In the genomic region with DNA sequence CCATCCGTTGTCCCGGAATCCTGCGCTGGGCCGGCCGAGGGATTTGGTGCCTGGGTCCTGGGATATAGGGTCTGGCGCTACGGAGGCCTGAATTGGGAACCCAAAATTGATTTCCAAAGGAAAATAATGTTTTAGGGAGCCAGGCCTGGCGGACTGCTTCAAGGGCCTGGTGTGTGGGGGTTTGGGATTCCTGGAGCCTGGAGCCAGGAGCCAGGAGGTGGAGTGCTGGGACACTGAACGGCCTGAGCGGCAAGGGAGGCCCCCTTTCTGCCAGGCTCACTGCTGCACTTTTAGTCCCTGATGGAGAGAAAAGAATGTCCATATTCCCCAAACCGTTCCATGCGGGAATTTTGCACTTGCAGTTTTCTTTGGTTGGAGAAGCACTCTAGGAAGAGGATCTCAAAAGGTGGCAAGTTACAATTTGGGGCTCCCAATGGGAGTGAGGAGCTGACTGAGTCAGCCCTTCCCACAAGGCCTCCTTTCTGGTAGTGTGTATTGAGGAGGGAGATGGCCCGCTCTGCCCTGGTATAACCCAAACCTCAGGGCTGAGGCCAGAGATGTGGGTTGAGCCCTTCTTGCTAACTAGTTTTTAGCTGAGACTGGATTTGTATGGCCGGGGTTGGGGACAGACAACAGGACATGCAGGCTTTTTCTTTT, we compare ENCODE assay signal across 15 cellular contexts. TPM values are rescaled to one million over a fixed set of nuclear protein-coding genes. Genes with fewer than 3 reads are reported as not detected.
A peak's percentile ranks its signal among the peaks of the same experiment; 100 is the strongest.
DNase-seq lines count a peak whose midpoint lies in the region; FAIRE-seq and TF ChIP-seq lines count a peak whose summit lies in the region.
"Had no signal": no experiment of that assay in that cellular context is flagged by ENCODE, and none has a peak within 500 bp of the region (broad histone marks: within the 10 kb centered on the region; RNA-seq: fewer than 3 reads in every experiment).

No MANE protein-coding gene starts in this region.

- DNase-seq in CD8-positive, alpha-beta memory T cell: no peak
- peak; percentile 32 for DNase-seq in GM20000 (ENCODE audit: low spot score)
- DNase-seq in chondrocyte (ENCODE audit: low spot score): peak; percentile 25
- DNase-seq in neural progenitor cell (ENCODE audit: low spot score): peak; percentile 79
- DNase-seq in NCI-H524 (lab: John Stamatoyannopoulos, UW): no peak
- DNase-seq in activated T-cell treated with anti-CD3 and anti-CD28 coated beads for 4 hours: no peak
- DNase-seq in small intestine: no peak
- DNase-seq: activated naive CD8-positive, alpha-beta T cell treated with anti-CD3 and anti-CD28 coated beads, Interleukin-2, amount 50 U/mL, for 24 hours; activated T-cell treated with anti-CD3 and anti-CD28 coated beads, Interleukin-2, amount 50 U/mL, for 1 hour; cerebellar nuclear complex; GF-D8; MG63 had no signal

- peak overlapping the region in 5 of 7 donors; percentile 15 to 48 (median 23) for H3K4me3 Mint-ChIP-seq in CD8-positive, alpha-beta memory T cell
- H3K4me3 Mint-ChIP-seq in chondrocyte (ENCODE audit: unreplicated experiment) (no peak overlapping the region), neural progenitor cell (peak overlapping the region; percentile 81)
- H3K4me3 Mint-ChIP-seq: activated naive CD8-positive, alpha-beta T cell treated with anti-CD3 and anti-CD28 coated beads, Interleukin-2, amount 50 U/mL, for 24 hours had no signal

- H3K9me3 ChIP-seq in CD8-positive, alpha-beta memory T cell (ENCODE audit: low read length): no peaks in the 10 kb centered on the region
- H3K9me3 ChIP-seq in neural progenitor cell (ENCODE audit: low read depth) (no peaks in the 10 kb centered on the region), small intestine (ENCODE audit: control insufficient read depth, low read depth) (no peaks in the 10 kb centered on the region)
- H3K9me3 ChIP-seq: MG63 had no signal

- H3F3A ChIP-seq in neural progenitor cell (ENCODE audit: low read depth): peaks cover 50% of the 10 kb centered on the region

- FAIRE-seq in small intestine (lab: Jason Lieb, UNC): no peak
- FAIRE-seq: keratinocyte had no signal

- H4K20me1 ChIP-seq in neural progenitor cell (ENCODE audit: low read depth): peaks cover 85% of the 10 kb centered on the region

- peak overlapping the region; percentile 71 for H3K4me2 ChIP-seq in neural progenitor cell

- no peaks in the 10 kb centered on the region for H3K36me3 Mint-ChIP-seq in CD8-positive, alpha-beta memory T cell
- peaks cover 2% of the 10 kb centered on the region for H3K36me3 Mint-ChIP-seq in chondrocyte (ENCODE audit: low read depth)
- peaks cover 3% of the 10 kb centered on the region for H3K36me3 Mint-ChIP-seq in neural progenitor cell
- H3K36me3 Mint-ChIP-seq: CD4-positive, CD25-positive, alpha-beta regulatory T cell had no signal

- CTCF ChIA-PET in CD8-positive, alpha-beta memory T cell (lab: Charles Lee): no interaction called here

- TF ChIP-seq CTCF in GM20000 (IDR thresholded peaks at IDR 0.05; ENCODE audit: extremely low read depth, missing control alignments): no peak
- TF ChIP-seq CTCF in chondrocyte (IDR thresholded peaks at IDR 0.05): no peak
- TF ChIP-seq CTCF in neural progenitor cell (IDR thresholded peaks at IDR 0.05): peak; percentile 31

- H3K9ac ChIP-seq in neural progenitor cell: no peak overlapping the region

- H3K27ac ChIP-seq in CD8-positive, alpha-beta memory T cell (ENCODE audit: low read depth, low read length): no peak overlapping the region
- H3K27ac ChIP-seq in neural progenitor cell (no peak overlapping the region), small intestine (ENCODE audit: low read depth in 1 of 2, low read length in 1 of 2) (no peak overlapping the region)

- no peak overlapping the region for H3K27ac Mint-ChIP-seq in CD8-positive, alpha-beta memory T cell
- H3K27ac Mint-ChIP-seq in chondrocyte (ENCODE audit: unreplicated experiment): no peak overlapping the region
- no peak overlapping the region for H3K27ac Mint-ChIP-seq in neural progenitor cell
- H3K27ac Mint-ChIP-seq: activated naive CD8-positive, alpha-beta T cell treated with anti-CD3 and anti-CD28 coated beads, Interleukin-2, amount 50 U/mL, for 24 hours; CD4-positive, CD25-positive, alpha-beta regulatory T cell had no signal

- H3K4me3 ChIP-seq in CD8-positive, alpha-beta memory T cell (ENCODE audit: low read length): no peak overlapping the region
- H3K4me3 ChIP-seq in neural progenitor cell (peak overlapping the region; percentile 35), small intestine (ENCODE audit: low read depth in 1 of 2, low read length in 2 of 2) (no peak overlapping the region)
- H3K4me3 ChIP-seq: MG63 had no signal

- no peaks in the 10 kb centered on the region for H3K36me3 ChIP-seq in CD8-positive, alpha-beta memory T cell (ENCODE audit: insufficient read depth, low read length)
- H3K36me3 ChIP-seq in neural progenitor cell (no peaks in the 10 kb centered on the region), small intestine (ENCODE audit: control insufficient read depth in 2 of 2, insufficient read depth in 2 of 2, low read length in 2 of 2) (no peaks in the 10 kb centered on the region)
- H3K36me3 ChIP-seq: MG63 had no signal

- no peaks in the 10 kb centered on the region for H3K9me3 Mint-ChIP-seq in CD8-positive, alpha-beta memory T cell
- no peaks in the 10 kb centered on the region for H3K9me3 Mint-ChIP-seq in chondrocyte (ENCODE audit: low read depth)
- H3K9me3 Mint-ChIP-seq in neural progenitor cell: no peaks in the 10 kb centered on the region
- H3K9me3 Mint-ChIP-seq: activated naive CD8-positive, alpha-beta T cell treated with anti-CD3 and anti-CD28 coated beads, Interleukin-2, amount 50 U/mL, for 24 hours had no signal

- H3K79me2 ChIP-seq in neural progenitor cell (ENCODE audit: low read depth): no peaks in the 10 kb centered on the region

- POLR2A ChIA-PET in CD8-positive, alpha-beta memory T cell (lab: Charles Lee): no interaction called here

- peaks cover 46% of the 10 kb centered on the region for H3K27me3 ChIP-seq in CD8-positive, alpha-beta memory T cell (ENCODE audit: insufficient read depth, low read length, poor library complexity, severe bottlenecking)
- peaks cover 99% of the 10 kb centered on the region for H3K27me3 ChIP-seq in neural progenitor cell
- peaks cover 26 to 68% of the 10 kb centered on the region in 2 donors for H3K27me3 ChIP-seq in small intestine (ENCODE audit: control insufficient read depth in 2 of 2, insufficient read depth in 2 of 2, low read length in 2 of 2)
- H3K27me3 ChIP-seq: MG63 had no signal

- peaks cover 20 to 40% (median 25%) of the 10 kb centered on the region in 3 donors for H3K4me1 Mint-ChIP-seq in CD8-positive, alpha-beta memory T cell
- peaks cover 18% of the 10 kb centered on the region for H3K4me1 Mint-ChIP-seq in chondrocyte (ENCODE audit: low read depth)
- peaks cover 61% of the 10 kb centered on the region for H3K4me1 Mint-ChIP-seq in neural progenitor cell

- 39 to 44% (median 42%) methylated on average over 14 of the region's 14 CpGs for WGBS in small intestine, 3 donors

- H3K4me1 ChIP-seq in CD8-positive, alpha-beta memory T cell (ENCODE audit: insufficient read depth, low read length): peaks cover 18% of the 10 kb centered on the region
- H3K4me1 ChIP-seq in neural progenitor cell: peaks cover 55% of the 10 kb centered on the region
- peaks cover 0 to 4% of the 10 kb centered on the region in 2 donors for H3K4me1 ChIP-seq in small intestine (ENCODE audit: control insufficient read depth in 2 of 2, insufficient read depth in 1 of 2, low read depth in 1 of 2, low read length in 1 of 2)

- H3K27me3 Mint-ChIP-seq in CD8-positive, alpha-beta memory T cell: peaks cover 63 to 65% of the 10 kb centered on the region in 2 donors
- H3K27me3 Mint-ChIP-seq in chondrocyte (ENCODE audit: low read depth): peaks cover 70% of the 10 kb centered on the region
- H3K27me3 Mint-ChIP-seq in neural progenitor cell (ENCODE audit: insufficient read depth, low read depth): peaks cover 70% of the 10 kb centered on the region

- H2AFZ ChIP-seq in neural progenitor cell (replicated peaks): no peak overlapping the region

RNA-seq across cellular contexts. Expression of gene LMX1B, which starts 2.2 kb away (rescaled TPM):
- not detected for total RNA-seq in CD8-positive, alpha-beta memory T cell
- not detected for polyA plus RNA-seq in CD8-positive, alpha-beta memory T cell
- total RNA-seq in chondrocyte (0.17 TPM in 1 of 3 replicates, not detected in the others), neural progenitor cell (ENCODE audit: low replicate concordance) (0.19 and 0.50 TPM in 2 replicates)
- polyA plus RNA-seq in small intestine: under 1 TPM in 1 of 3 donors, not detected in 2; 0.13 TPM
- total RNA-seq: CD4-positive, CD25-positive, alpha-beta regulatory T cell; T-helper 2 cell treated with Interferon-gamma antibody and Interleukin-4, amounts not matched to agents 100 ng/mL and 5 ng/mL, for 36 hours had no signal
- polyA plus RNA-seq: CD4-positive, CD25-positive, alpha-beta regulatory T cell had no signal

Comparison
In these comparisons a context has a peak if more than half of its experiments do, and no peak if none do; other contexts are left out.
1. DNase-seq: peak in GM20000 (single experiment), chondrocyte (single experiment) and neural progenitor cell (single experiment); none in CD8-positive, alpha-beta memory T cell (0 of 5), NCI-H524 (0 of 2), activated T-cell treated with anti-CD3 and anti-CD28 coated beads for 4 hours (single experiment) and small intestine (single experiment).